ENCODE assay signal across 8 cellular contexts in the genomic region with DNA sequence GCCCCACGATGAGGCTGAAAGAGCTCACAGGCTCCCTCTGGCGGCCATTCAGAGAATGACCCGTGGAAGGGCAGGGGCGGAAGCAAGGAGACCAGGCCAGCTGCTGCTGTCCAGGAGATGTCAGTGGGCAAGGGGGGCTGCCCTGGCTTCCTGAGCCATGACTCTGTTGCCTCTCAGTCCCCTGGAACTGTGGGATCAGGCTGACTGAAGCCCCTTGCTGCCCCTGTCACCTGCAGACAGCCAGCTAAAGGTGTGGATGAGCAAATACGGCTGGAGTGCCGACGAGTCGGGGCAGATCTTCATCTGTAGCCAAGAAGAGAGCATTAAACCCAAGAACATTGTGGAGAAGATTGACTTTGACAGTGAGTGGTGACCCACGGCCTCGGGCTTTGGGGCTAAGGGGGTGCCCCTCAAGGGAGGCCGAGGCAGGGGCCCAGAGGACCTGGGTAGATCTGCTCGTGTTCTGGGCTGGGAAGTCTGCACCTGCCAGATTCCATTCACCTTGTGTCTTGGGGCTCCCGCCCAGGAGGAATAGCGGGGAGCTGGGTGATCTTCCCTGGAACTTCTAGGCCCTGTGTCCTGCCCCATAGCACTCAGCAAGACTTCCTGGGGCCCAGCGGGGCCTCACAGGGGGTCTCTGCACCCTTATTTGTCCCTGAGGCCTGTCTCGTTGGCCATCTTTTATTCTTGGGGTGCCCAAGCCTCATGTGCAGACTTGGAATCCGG. TPM values are rescaled to one million over a fixed set of nuclear protein-coding genes. Genes with fewer than 3 reads are reported as not detected.
DNase-seq lines count a peak whose midpoint lies in the region; ATAC-seq and TF ChIP-seq lines count a peak whose summit lies in the region.

No MANE protein-coding gene starts in this region.

- peaks cover 27% of the 10 kb centered on the region for H3K4me1 Mint-ChIP-seq in dendritic cell treated with granulocyte-macrophage colony-stimulating factor and Interleukin-4, amounts not matched to agents 40 ng/mL and 50 ng/mL, for 4 days (ENCODE audit: low read depth)

- H3K27ac Mint-ChIP-seq in dendritic cell treated with granulocyte-macrophage colony-stimulating factor and Interleukin-4, amounts not matched to agents 40 ng/mL and 50 ng/mL, for 4 days, result peak overlapping the region; percentile 35

- no peak overlapping the region for H3K4me3 Mint-ChIP-seq in dendritic cell treated with granulocyte-macrophage colony-stimulating factor and Interleukin-4, amounts not matched to agents 40 ng/mL and 50 ng/mL, for 4 days

- peaks cover 3 to 16% of the 10 kb centered on the region in 2 donors for H3K36me3 ChIP-seq in lung (ENCODE audit: control insufficient read depth in 2 of 2, insufficient read depth in 2 of 2, low read length in 2 of 2)

- H3K27me3 Mint-ChIP-seq in dendritic cell treated with granulocyte-macrophage colony-stimulating factor and Interleukin-4, amounts not matched to agents 40 ng/mL and 50 ng/mL, for 4 days, result no peaks in the 10 kb centered on the region

- H3K9me3 Mint-ChIP-seq in dendritic cell treated with granulocyte-macrophage colony-stimulating factor and Interleukin-4, amounts not matched to agents 40 ng/mL and 50 ng/mL, for 4 days, result no peaks in the 10 kb centered on the region

- 67 to 73% methylated on average over 17 of the region's 17 CpGs for WGBS in lung, 2 donors

- peaks cover 0 to 2% of the 10 kb centered on the region in 2 donors for H3K9me3 ChIP-seq in lung (ENCODE audit: control insufficient read depth in 2 of 2, insufficient read depth in 1 of 2, low read length in 1 of 2)

- peak overlapping the region in 1 of 2 donors; percentile 12 for H3K27ac ChIP-seq in lung (ENCODE audit: low read depth in 1 of 2, low read length in 1 of 2)

- ATAC-seq in lung (ENCODE audit: insufficient read depth, low FRiP score), result peak; percentile 36
- no peak for ATAC-seq in GM19397 (IDR thresholded peaks at IDR 0.05; ENCODE audit: unreplicated experiment)

- H3K27me3 ChIP-seq in lung (ENCODE audit: control insufficient read depth, insufficient read depth), result no peaks in the 10 kb centered on the region

- peaks cover 86% of the 10 kb centered on the region for H3K36me3 Mint-ChIP-seq in dendritic cell treated with granulocyte-macrophage colony-stimulating factor and Interleukin-4, amounts not matched to agents 40 ng/mL and 50 ng/mL, for 4 days (ENCODE audit: low read depth)

- DNase-seq in NCI-H2196 (lab: John Stamatoyannopoulos, UW; ENCODE audit: unreplicated experiment) (peak; percentile 68), NCI-H2196 treated with DMSO at 0.1 percent for 48 hours (lab: John Stamatoyannopoulos, UW; ENCODE audit: unreplicated experiment) (no peak), NCI-H226 (peak; percentile 37), lung (ENCODE audit: low spot score) (peak; percentile 76)
- DNase-seq in activated CD4-positive, alpha-beta T cell treated with anti-CD3 and anti-CD28 coated beads, Interleukin-2, amount 50 U/mL, for 24 hours (ENCODE audit: low read depth in 1 of 2, low spot score in 1 of 2), result peak; percentile 56 to 60
- peak; percentile 46 to 47 for DNase-seq in stimulated activated CD8-positive, alpha-beta memory T cell treated with anti-CD3 and anti-CD28 coated beads, Interleukin-2, amount 100 ng/mL, for 1 hour (ENCODE audit: low read depth in 2 of 2)

- H3K4me3 ChIP-seq in lung, result no peak overlapping the region

- TF ChIP-seq CTCF in lung (IDR thresholded peaks at IDR 0.05; ENCODE audit: control extremely low read depth, extremely low read depth), result peak; percentile 82

- intact Hi-C loops in dendritic cell treated with granulocyte-macrophage colony-stimulating factor and Interleukin-4, amounts not matched to agents 40 ng/mL and 50 ng/mL, for 4 days (cut with micrococcal nuclease), result loop anchor here (1.0 to 5.0 kb wide), 2 partner anchors 91 to 233 kb away; partner anchors contain the start of gene FAM98C

- peaks cover 0 to 4% of the 10 kb centered on the region in 2 donors for H3K4me1 ChIP-seq in lung (ENCODE audit: control insufficient read depth in 2 of 2, insufficient read depth in 2 of 2, low read length in 2 of 2)

RNA-seq across cellular contexts. Expression of gene ACTN4, which starts 12.5 kb away (rescaled TPM):
- total RNA-seq in lung, result 100 to 1,000 TPM; 339 to 552 TPM
- 100 to 1,000 TPM; 229 to 394 TPM for polyA plus RNA-seq in lung

RNA-seq across cellular contexts. Expression of gene EIF3K, which starts 15.9 kb away (rescaled TPM):
- total RNA-seq in lung, result 100 to 1,000 TPM; 142 to 243 TPM
- polyA plus RNA-seq in lung, result 100 to 1,000 TPM; 266 to 344 TPM

RNA-seq across cellular contexts. Expression of gene MAP4K1, which starts 17.2 kb away (rescaled TPM):
- 1 to 10 TPM; 4.0 to 9.8 TPM for total RNA-seq in lung
- 10 to 100 TPM in 1 of 2 donors, 1 to 10 TPM in 1; 7.0 to 13.1 TPM for polyA plus RNA-seq in lung
